ENCODE assay signal across 2 cellular contexts in the genomic region with DNA sequence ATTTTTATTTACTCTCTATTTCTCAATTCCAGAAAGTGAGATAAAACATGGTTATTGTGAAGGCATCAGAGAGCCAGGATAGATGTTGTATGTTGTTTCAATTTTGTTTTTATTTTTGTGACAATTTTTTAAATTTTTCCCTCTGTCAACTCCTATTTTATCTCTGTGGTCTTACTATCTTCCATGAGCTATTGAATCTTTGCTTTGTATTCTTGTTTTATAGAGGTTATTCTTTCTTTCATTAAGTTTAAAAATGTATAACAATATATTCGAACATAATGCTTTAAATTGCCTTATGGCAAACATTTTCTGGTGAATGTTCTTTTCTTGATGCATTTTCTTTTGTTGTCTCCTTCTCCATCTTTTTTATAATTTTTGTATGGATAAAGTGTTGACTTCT.
A peak's percentile ranks its signal among the peaks of the same experiment; 100 is the strongest.
TF ChIP-seq lines count a peak whose summit lies in the region.

No MANE protein-coding gene starts in this region.

TF ChIP-seq in HEK293, 187 proteins besides CTCF, POLR2A, EP300 and RAD21 (continued from another document):
- peak; percentile 55; the same call in 1 of the 2 replicates for TF ChIP-seq ZFP3 (tag by site-specific recombination; IDR thresholded peaks at IDR 0.05; ENCODE audit: low read depth)
- TF ChIP-seq, protein P1, sequence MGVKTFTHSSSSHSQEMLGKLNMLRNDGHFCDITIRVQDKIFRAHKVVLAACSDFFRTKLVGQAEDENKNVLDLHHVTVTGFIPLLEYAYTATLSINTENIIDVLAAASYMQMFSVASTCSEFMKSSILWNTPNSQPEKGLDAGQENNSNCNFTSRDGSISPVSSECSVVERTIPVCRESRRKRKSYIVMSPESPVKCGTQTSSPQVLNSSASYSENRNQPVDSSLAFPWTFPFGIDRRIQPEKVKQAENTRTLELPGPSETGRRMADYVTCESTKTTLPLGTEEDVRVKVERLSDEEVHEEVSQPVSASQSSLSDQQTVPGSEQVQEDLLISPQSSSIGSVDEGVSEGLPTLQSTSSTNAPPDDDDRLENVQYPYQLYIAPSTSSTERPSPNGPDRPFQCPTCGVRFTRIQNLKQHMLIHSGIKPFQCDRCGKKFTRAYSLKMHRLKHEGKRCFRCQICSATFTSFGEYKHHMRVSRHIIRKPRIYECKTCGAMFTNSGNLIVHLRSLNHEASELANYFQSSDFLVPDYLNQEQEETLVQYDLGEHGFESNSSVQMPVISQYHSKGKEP (tag by site-specific recombination; IDR thresholded peaks at IDR 0.05) = no peak
- TF ChIP-seq YY1 (tag by site-specific recombination; IDR thresholded peaks at IDR 0.05) = no peak

TF ChIP-seq in WTC11, 78 proteins besides CTCF, POLR2A, EP300 and RAD21 (continued from another document):
- TF ChIP-seq, protein P2, sequence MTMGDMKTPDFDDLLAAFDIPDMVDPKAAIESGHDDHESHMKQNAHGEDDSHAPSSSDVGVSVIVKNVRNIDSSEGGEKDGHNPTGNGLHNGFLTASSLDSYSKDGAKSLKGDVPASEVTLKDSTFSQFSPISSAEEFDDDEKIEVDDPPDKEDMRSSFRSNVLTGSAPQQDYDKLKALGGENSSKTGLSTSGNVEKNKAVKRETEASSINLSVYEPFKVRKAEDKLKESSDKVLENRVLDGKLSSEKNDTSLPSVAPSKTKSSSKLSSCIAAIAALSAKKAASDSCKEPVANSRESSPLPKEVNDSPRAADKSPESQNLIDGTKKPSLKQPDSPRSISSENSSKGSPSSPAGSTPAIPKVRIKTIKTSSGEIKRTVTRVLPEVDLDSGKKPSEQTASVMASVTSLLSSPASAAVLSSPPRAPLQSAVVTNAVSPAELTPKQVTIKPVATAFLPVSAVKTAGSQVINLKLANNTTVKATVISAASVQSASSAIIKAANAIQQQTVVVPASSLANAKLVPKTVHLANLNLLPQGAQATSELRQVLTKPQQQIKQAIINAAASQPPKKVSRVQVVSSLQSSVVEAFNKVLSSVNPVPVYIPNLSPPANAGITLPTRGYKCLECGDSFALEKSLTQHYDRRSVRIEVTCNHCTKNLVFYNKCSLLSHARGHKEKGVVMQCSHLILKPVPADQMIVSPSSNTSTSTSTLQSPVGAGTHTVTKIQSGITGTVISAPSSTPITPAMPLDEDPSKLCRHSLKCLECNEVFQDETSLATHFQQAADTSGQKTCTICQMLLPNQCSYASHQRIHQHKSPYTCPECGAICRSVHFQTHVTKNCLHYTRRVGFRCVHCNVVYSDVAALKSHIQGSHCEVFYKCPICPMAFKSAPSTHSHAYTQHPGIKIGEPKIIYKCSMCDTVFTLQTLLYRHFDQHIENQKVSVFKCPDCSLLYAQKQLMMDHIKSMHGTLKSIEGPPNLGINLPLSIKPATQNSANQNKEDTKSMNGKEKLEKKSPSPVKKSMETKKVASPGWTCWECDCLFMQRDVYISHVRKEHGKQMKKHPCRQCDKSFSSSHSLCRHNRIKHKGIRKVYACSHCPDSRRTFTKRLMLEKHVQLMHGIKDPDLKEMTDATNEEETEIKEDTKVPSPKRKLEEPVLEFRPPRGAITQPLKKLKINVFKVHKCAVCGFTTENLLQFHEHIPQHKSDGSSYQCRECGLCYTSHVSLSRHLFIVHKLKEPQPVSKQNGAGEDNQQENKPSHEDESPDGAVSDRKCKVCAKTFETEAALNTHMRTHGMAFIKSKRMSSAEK (CRISPR knock-in tag; IDR thresholded peaks at IDR 0.05; ENCODE audit: borderline replicate concordance) = no peak
